In the genomic region with DNA sequence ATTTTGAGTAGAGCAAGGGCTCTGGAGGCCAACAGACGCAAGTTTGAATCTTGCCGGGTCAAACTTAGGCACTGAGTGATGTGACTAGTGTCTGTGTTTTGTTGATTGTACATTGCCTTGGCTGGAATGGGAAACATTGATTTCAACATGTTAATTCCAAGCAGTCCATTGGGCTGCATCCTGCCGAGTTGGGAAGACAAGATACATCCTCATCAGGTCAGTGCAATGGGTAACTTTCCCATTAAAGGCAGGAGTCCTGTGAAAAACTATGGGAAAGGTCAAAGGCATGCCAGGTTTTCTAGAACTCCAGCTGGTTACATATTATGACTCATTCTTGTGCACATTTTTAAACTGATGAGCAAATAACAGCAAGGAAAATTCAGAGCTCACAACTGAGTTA, we compare ENCODE assay signal across 2 cellular contexts.
TF ChIP-seq lines count a peak whose summit lies in the region.

No MANE protein-coding gene starts in this region.

TF ChIP-seq in A549, 52 proteins besides CTCF, POLR2A, EP300 and RAD21 (continues in another document):
- TF ChIP-seq CEBPB (IDR thresholded peaks at IDR 0.05) (no peak; a peak in 1 of 4 replicates), BCL3 (IDR thresholded peaks at IDR 0.05) (no peak), ZFP36 (IDR thresholded peaks at IDR 0.05; ENCODE audit: borderline replicate concordance, partially characterized antibody) (no peak), BHLHE40 (IDR thresholded peaks at IDR 0.05; ENCODE audit: low read depth, low read length) (no peak), ZSCAN20 (CRISPR knock-in tag; IDR thresholded peaks at IDR 0.05) (no peak), RCOR1 (IDR thresholded peaks at IDR 0.05; ENCODE audit: low read depth, low read length) (no peak), EHMT2 (IDR thresholded peaks at IDR 0.05; ENCODE audit: low read depth) (no peak), ZC3H11A (IDR thresholded peaks at IDR 0.05) (no peak), SMC3 (IDR thresholded peaks at IDR 0.05) (peak; percentile 29; the same call in 1 of the 3 replicates), HDAC2 (IDR thresholded peaks at IDR 0.05) (no peak), RARB (CRISPR knock-in tag; IDR thresholded peaks at IDR 0.05) (no peak), CBX2 (IDR thresholded peaks at IDR 0.05; ENCODE audit: borderline replicate concordance, low read depth) (no peak), TFCP2L1 (CRISPR knock-in tag; IDR thresholded peaks at IDR 0.05) (no peak), ESRRA (IDR thresholded peaks at IDR 0.05; ENCODE audit: borderline replicate concordance, low read length) (no peak), MAX (IDR thresholded peaks at IDR 0.05) (0 out of 2 replicates have a peak, but pooled peaks have one; percentile 20), CBX8 (IDR thresholded peaks at IDR 0.05) (no peak), HES2 (IDR thresholded peaks at IDR 0.05) (no peak), ELK1 (IDR thresholded peaks at IDR 0.05; ENCODE audit: low read depth, low read length) (no peak), RNF2 (IDR thresholded peaks at IDR 0.05; ENCODE audit: borderline replicate concordance, low read depth) (no peak), MYC (IDR thresholded peaks at IDR 0.05; ENCODE audit: borderline replicate concordance, low read length) (no peak), JUN (IDR thresholded peaks at IDR 0.05) (peak in 1 of 2 experiments; percentile 35; a peak in 1 of 5 replicates), FOXS1 (CRISPR knock-in tag; IDR thresholded peaks at IDR 0.05) (no peak), MAZ (IDR thresholded peaks at IDR 0.05; ENCODE audit: borderline replicate concordance, low read depth, low read length) (no peak), FOSL2 (IDR thresholded peaks at IDR 0.05) (peak; percentile 79), FOSL2 (CRISPR knock-in tag; IDR thresholded peaks at IDR 0.05) (peak; percentile 94), HOXB5 (CRISPR knock-in tag; IDR thresholded peaks at IDR 0.05) (no peak), MAFK (IDR thresholded peaks at IDR 0.05; ENCODE audit: partially characterized antibody) (no peak), GATA3 (IDR thresholded peaks at IDR 0.05; ENCODE audit: borderline replicate concordance) (no peak), TP53 (CRISPR knock-in tag; IDR thresholded peaks at IDR 0.05) (no peak), HOXB13 (CRISPR knock-in tag; IDR thresholded peaks at IDR 0.05; ENCODE audit: low read depth) (no peak)
- TF ChIP-seq, protein P1, sequence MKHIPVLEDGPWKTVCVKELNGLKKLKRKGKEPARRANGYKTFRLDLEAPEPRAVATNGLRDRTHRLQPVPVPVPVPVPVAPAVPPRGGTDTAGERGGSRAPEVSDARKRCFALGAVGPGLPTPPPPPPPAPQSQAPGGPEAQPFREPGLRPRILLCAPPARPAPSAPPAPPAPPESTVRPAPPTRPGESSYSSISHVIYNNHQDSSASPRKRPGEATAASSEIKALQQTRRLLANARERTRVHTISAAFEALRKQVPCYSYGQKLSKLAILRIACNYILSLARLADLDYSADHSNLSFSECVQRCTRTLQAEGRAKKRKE (CRISPR knock-in tag; IDR thresholded peaks at IDR 0.05; ENCODE audit: low read depth) = no peak; the same call in 1 of the 2 replicates
- TF ChIP-seq, protein P2, sequence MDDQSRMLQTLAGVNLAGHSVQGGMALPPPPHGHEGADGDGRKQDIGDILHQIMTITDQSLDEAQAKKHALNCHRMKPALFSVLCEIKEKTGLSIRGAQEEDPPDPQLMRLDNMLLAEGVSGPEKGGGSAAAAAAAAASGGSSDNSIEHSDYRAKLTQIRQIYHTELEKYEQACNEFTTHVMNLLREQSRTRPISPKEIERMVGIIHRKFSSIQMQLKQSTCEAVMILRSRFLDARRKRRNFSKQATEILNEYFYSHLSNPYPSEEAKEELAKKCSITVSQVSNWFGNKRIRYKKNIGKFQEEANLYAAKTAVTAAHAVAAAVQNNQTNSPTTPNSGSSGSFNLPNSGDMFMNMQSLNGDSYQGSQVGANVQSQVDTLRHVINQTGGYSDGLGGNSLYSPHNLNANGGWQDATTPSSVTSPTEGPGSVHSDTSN (IDR thresholded peaks at IDR 0.05) = no peak
- TF ChIP-seq, protein P3, sequence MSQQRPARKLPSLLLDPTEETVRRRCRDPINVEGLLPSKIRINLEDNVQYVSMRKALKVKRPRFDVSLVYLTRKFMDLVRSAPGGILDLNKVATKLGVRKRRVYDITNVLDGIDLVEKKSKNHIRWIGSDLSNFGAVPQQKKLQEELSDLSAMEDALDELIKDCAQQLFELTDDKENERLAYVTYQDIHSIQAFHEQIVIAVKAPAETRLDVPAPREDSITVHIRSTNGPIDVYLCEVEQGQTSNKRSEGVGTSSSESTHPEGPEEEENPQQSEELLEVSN (IDR thresholded peaks at IDR 0.05; ENCODE audit: borderline replicate concordance, low read depth) = no peak

TF ChIP-seq in GM23338, 12 proteins besides CTCF, POLR2A, EP300 and RAD21:
- TF ChIP-seq JUNB (IDR thresholded peaks at IDR 0.05; ENCODE audit: unreplicated experiment) (no peak), STAT1 (IDR thresholded peaks at IDR 0.05; ENCODE audit: unreplicated experiment) (no peak), ZNF114 (CRISPR knock-in tag; IDR thresholded peaks at IDR 0.05) (no peak), EZH2 (IDR thresholded peaks at IDR 0.05; ENCODE audit: low read depth, unreplicated experiment) (no peak)
- TF ChIP-seq, protein P4, sequence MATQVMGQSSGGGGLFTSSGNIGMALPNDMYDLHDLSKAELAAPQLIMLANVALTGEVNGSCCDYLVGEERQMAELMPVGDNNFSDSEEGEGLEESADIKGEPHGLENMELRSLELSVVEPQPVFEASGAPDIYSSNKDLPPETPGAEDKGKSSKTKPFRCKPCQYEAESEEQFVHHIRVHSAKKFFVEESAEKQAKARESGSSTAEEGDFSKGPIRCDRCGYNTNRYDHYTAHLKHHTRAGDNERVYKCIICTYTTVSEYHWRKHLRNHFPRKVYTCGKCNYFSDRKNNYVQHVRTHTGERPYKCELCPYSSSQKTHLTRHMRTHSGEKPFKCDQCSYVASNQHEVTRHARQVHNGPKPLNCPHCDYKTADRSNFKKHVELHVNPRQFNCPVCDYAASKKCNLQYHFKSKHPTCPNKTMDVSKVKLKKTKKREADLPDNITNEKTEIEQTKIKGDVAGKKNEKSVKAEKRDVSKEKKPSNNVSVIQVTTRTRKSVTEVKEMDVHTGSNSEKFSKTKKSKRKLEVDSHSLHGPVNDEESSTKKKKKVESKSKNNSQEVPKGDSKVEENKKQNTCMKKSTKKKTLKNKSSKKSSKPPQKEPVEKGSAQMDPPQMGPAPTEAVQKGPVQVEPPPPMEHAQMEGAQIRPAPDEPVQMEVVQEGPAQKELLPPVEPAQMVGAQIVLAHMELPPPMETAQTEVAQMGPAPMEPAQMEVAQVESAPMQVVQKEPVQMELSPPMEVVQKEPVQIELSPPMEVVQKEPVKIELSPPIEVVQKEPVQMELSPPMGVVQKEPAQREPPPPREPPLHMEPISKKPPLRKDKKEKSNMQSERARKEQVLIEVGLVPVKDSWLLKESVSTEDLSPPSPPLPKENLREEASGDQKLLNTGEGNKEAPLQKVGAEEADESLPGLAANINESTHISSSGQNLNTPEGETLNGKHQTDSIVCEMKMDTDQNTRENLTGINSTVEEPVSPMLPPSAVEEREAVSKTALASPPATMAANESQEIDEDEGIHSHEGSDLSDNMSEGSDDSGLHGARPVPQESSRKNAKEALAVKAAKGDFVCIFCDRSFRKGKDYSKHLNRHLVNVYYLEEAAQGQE (IDR thresholded peaks at IDR 0.05; ENCODE audit: unreplicated experiment) = no peak
- TF ChIP-seq, protein P5, sequence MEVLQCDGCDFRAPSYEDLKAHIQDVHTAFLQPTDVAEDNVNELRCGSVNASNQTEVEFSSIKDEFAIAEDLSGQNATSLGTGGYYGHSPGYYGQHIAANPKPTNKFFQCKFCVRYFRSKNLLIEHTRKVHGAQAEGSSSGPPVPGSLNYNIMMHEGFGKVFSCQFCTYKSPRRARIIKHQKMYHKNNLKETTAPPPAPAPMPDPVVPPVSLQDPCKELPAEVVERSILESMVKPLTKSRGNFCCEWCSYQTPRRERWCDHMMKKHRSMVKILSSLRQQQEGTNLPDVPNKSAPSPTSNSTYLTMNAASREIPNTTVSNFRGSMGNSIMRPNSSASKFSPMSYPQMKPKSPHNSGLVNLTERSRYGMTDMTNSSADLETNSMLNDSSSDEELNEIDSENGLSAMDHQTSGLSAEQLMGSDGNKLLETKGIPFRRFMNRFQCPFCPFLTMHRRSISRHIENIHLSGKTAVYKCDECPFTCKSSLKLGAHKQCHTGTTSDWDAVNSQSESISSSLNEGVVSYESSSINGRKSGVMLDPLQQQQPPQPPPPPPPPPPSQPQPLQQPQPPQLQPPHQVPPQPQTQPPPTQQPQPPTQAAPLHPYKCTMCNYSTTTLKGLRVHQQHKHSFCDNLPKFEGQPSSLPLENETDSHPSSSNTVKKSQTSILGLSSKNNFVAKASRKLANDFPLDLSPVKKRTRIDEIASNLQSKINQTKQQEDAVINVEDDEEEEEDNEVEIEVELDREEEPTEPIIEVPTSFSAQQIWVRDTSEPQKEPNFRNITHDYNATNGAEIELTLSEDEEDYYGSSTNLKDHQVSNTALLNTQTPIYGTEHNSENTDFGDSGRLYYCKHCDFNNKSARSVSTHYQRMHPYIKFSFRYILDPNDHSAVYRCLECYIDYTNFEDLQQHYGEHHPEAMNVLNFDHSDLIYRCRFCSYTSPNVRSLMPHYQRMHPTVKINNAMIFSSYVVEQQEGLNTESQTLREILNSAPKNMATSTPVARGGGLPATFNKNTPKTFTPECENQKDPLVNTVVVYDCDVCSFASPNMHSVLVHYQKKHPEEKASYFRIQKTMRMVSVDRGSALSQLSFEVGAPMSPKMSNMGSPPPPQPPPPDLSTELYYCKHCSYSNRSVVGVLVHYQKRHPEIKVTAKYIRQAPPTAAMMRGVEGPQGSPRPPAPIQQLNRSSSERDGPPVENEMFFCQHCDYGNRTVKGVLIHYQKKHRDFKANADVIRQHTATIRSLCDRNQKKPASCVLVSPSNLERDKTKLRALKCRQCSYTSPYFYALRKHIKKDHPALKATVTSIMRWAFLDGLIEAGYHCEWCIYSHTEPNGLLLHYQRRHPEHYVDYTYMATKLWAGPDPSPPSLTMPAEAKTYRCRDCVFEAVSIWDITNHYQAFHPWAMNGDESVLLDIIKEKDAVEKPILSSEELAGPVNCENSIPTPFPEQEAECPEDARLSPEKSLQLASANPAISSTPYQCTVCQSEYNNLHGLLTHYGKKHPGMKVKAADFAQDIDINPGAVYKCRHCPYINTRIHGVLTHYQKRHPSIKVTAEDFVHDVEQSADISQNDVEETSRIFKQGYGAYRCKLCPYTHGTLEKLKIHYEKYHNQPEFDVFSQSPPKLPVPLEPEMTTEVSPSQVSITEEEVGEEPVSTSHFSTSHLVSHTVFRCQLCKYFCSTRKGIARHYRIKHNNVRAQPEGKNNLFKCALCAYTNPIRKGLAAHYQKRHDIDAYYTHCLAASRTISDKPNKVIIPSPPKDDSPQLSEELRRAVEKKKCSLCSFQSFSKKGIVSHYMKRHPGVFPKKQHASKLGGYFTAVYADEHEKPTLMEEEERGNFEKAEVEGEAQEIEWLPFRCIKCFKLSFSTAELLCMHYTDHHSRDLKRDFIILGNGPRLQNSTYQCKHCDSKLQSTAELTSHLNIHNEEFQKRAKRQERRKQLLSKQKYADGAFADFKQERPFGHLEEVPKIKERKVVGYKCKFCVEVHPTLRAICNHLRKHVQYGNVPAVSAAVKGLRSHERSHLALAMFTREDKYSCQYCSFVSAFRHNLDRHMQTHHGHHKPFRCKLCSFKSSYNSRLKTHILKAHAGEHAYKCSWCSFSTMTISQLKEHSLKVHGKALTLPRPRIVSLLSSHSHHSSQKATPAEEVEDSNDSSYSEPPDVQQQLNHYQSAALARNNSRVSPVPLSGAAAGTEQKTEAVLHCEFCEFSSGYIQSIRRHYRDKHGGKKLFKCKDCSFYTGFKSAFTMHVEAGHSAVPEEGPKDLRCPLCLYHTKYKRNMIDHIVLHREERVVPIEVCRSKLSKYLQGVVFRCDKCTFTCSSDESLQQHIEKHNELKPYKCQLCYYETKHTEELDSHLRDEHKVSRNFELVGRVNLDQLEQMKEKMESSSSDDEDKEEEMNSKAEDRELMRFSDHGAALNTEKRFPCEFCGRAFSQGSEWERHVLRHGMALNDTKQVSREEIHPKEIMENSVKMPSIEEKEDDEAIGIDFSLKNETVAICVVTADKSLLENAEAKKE (CRISPR knock-in tag; IDR thresholded peaks at IDR 0.05) = no peak
